Comparison of ENCODE assay signal across 3 cellular contexts in genomic region chr5:127947886-127948285, GRCh38.
"Had no signal": no experiment of that assay in that cellular context is flagged by ENCODE, and none has a peak within 500 bp of the region (broad histone marks: within the 10 kb centered on the region; RNA-seq: fewer than 3 reads in every experiment).

No MANE protein-coding gene starts in this region.

- DNase-seq: GDM1, GF-D8 had no signal

- H3K4me3 ChIP-seq: GM12878 had no signal
